In the genomic region with DNA sequence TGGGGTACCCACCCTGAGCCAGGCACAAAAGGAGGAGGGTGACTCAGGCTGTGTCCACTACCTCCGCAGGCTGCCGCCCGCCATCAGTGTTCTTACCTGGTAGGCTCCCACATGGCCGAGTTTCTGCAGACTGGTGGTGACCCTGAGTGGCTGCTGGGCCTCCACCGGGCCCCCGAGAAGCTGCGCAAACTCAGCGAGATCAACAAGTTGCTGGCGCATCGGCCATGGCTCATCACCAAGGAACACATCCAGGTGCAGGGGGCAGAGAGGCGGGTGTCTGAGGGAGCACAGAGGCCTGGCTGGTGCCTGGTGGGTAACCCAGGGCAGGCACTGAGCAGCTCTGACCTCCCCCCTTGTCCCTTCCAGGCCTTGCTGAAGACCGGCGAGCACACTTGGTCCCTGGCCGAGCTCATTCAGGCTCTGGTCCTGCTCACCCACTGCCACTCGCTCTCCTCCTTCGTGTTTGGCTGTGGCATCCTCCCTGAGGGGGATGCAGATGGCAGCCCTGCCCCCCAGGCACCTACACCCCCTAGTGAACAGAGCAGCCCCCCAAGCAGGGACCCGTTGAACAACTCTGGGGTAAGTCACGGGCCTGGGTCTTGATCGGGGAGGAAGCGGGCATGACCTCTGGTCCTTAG, we compare ENCODE assay signal across 26 cellular contexts. TPM values are rescaled to one million over a fixed set of nuclear protein-coding genes. Genes with fewer than 3 reads are reported as not detected.
DNase-seq lines count a peak whose midpoint lies in the region; ATAC-seq, FAIRE-seq and TF ChIP-seq lines count a peak whose summit lies in the region.
"Had no signal": no experiment of that assay in that cellular context is flagged by ENCODE, and none has a peak within 500 bp of the region (broad histone marks: within the 10 kb centered on the region; RNA-seq: fewer than 3 reads in every experiment).

No MANE protein-coding gene starts in this region.

- WGBS in mammary epithelial cell (ENCODE audit: low coverage, missing lambda C conversion rate): 90% methylated on average over 15 of the region's 20 CpGs
- WGBS in K562 (ENCODE audit: insufficient coverage, low coverage, missing lambda C conversion rate): 93% methylated on average over 20 of the region's 20 CpGs
- WGBS in mesenchymal stem cell: 98% methylated on average over 20 of the region's 20 CpGs
- 96 to 97% methylated on average over 20 of the region's 20 CpGs for WGBS in sigmoid colon, 2 donors

- H4K8ac ChIP-seq in mesenchymal stem cell (ENCODE audit: low read length): peak overlapping the region; percentile 46

- dilution Hi-C loops in mammary epithelial cell (cut with HindIII; ENCODE audit: low sequenced_read_pairs): no loop called here

- H4K91ac ChIP-seq in mesenchymal stem cell (ENCODE audit: low read length): no peak overlapping the region

- TF ChIP-seq POLR2A in K562 (conservative IDR thresholded peaks at IDR 0.05) (no peak), sigmoid colon (IDR thresholded peaks at IDR 0.05) (no peak)

- H3K4me1 ChIP-seq in mammary epithelial cell (ENCODE audit: insufficient read depth, low read length) (no peaks in the 10 kb centered on the region), K562 (replicated peaks in 1 of 2; ENCODE audit: control insufficient read depth in 2 of 2, insufficient read depth in 2 of 2, low read length in 2 of 2) (peaks cover 8 to 16% of the 10 kb centered on the region in 2 experiments; a peak in 4 of 5 replicates), mesenchymal stem cell (ENCODE audit: control insufficient read depth, insufficient read depth, low read depth, low read length) (peaks cover 15% of the 10 kb centered on the region), sigmoid colon (no peaks in the 10 kb centered on the region)
- H3K4me1 ChIP-seq: Caco-2, HAP-1 had no signal

- POLR2A ChIA-PET in MCF 10A (lab: Yijun Ruan, JAX): interaction anchor here (0.6 to 1.0 kb wide), 3 partner anchors 9 to 55 kb away, joined by 3 to 6 read pairs (median 4); no protein-coding TSS in a partner anchor
- POLR2A ChIA-PET in K562 (lab: Yijun Ruan, JAX): interaction anchor here (0.6 to 22.4 kb wide), 10 partner anchors 4 to 69 kb away, joined by 3 to 547 read pairs (median 4); partner anchors contain the start of genes ATP5IF1 and SESN2

- H3K27ac ChIP-seq in mammary epithelial cell (ENCODE audit: insufficient read depth, low read depth, low read length) (no peak overlapping the region), K562 (ENCODE audit: extremely low read depth, low read depth, low read length) (no peak overlapping the region), mesenchymal stem cell (ENCODE audit: low read length, poor library complexity, severe bottlenecking) (no peak overlapping the region), sigmoid colon (no peak overlapping the region)
- H3K27ac ChIP-seq: 22Rv1, BLaER1, C4-2B had no signal

- BruUV-seq in MCF 10A (replicated peaks; lab: Mats Ljungman, UMichigan) (TSS peak; percentile 0), mammary epithelial cell (replicated peaks; lab: Mats Ljungman, UMichigan) (no TSS peak), K562 (replicated peaks; lab: Mats Ljungman, UMichigan) (no TSS peak)

- peaks cover 6% of the 10 kb centered on the region for H4K20me1 ChIP-seq in mammary epithelial cell (ENCODE audit: insufficient read depth, low read length)
- peaks cover 11% of the 10 kb centered on the region for H4K20me1 ChIP-seq in K562 (replicated peaks; ENCODE audit: control insufficient read depth, insufficient read depth, low read length)

- no peak for DNase-seq in MCF 10A (ENCODE audit: unreplicated experiment)
- DNase-seq in mammary epithelial cell: no peak
- peak in 2 of 4 experiments; percentile 10 to 16 for DNase-seq in K562 (ENCODE audit: extremely low read depth in 1 of 4, low spot score in 3 of 4)
- DNase-seq in mesenchymal stem cell: no peak
- DNase-seq in sigmoid colon: peak; percentile 57
- no peak for DNase-seq in activated T-cell treated with anti-CD3 and anti-CD28 coated beads, Interleukin-2, amount 50 U/mL, for 1 hour
- no peak for DNase-seq in NCI-H1417 treated with DMSO at 0.1 percent for 48 hours (lab: John Stamatoyannopoulos, UW)
- no peak for DNase-seq in HK-2 (ENCODE audit: unreplicated experiment)
- DNase-seq: Caco-2; CD4-positive, CD25-positive, alpha-beta regulatory T cell; CD8-positive, alpha-beta T cell; DMS 273 treated with DMSO at 0.1 percent for 48 hours; DMS79; EL; GDM1 had no signal

- no peak overlapping the region for H3K23ac ChIP-seq in mesenchymal stem cell (ENCODE audit: low read length in 2 of 2)

- H3K27ac Mint-ChIP-seq in MCF 10A (ENCODE audit: low read depth, unreplicated experiment): no peak overlapping the region
- H3K27ac Mint-ChIP-seq: B cell; CD8-positive, alpha-beta T cell; GM23338 had no signal

- H2AK5ac ChIP-seq in mesenchymal stem cell (ENCODE audit: low read length, severe bottlenecking): no peak overlapping the region

- H3K4me1 Mint-ChIP-seq in MCF 10A (ENCODE audit: insufficient read depth, unreplicated experiment): peaks cover 21% of the 10 kb centered on the region
- H3K4me1 Mint-ChIP-seq: B cell had no signal

- H3K36me3 ChIP-seq in mammary epithelial cell (ENCODE audit: insufficient read depth, low read length) (peaks cover 28% of the 10 kb centered on the region), K562 (ENCODE audit: control insufficient read depth, insufficient read depth, low read length) (peaks cover 75% of the 10 kb centered on the region; the same call in 2 of the 3 replicates), mesenchymal stem cell (ENCODE audit: control insufficient read depth in 1 of 2, insufficient read depth in 2 of 2, low read depth in 1 of 2, low read length in 2 of 2) (peaks cover 64 to 75% of the 10 kb centered on the region in 2 experiments), sigmoid colon (peaks cover 7 to 82% (median 41%) of the 10 kb centered on the region in 4 donors)

- intact Hi-C loops in MCF 10A (cut with micrococcal nuclease) (no loop called here), mammary epithelial cell (cut with micrococcal nuclease) (loop anchor here (2.0 kb wide), 1 partner anchor 24 kb away; no protein-coding TSS in a partner anchor), K562 (cut with micrococcal nuclease) (no loop called here), sigmoid colon (cut with DNase I) (no loop called here)

- peaks cover 39% of the 10 kb centered on the region for H3K79me1 ChIP-seq in mesenchymal stem cell (replicated peaks; ENCODE audit: low read length, poor library complexity, severe bottlenecking)

- H3K27me3 ChIP-seq in mammary epithelial cell (ENCODE audit: insufficient read depth, low read length) (no peaks in the 10 kb centered on the region), K562 (ENCODE audit: control insufficient read depth in 2 of 2, insufficient read depth in 2 of 2, low read length in 2 of 2) (no peaks in the 10 kb centered on the region), mesenchymal stem cell (ENCODE audit: control insufficient read depth in 1 of 2, insufficient read depth in 1 of 2, low read length in 2 of 2) (no peaks in the 10 kb centered on the region), sigmoid colon (no peaks in the 10 kb centered on the region)
- H3K27me3 ChIP-seq: BLaER1 had no signal

- TF ChIP-seq CTCF in MCF 10A (IDR thresholded peaks at IDR 0.05; ENCODE audit: unreplicated experiment) (no peak), mammary epithelial cell (conservative IDR thresholded peaks at IDR 0.05 in 1 of 2, IDR thresholded peaks at IDR 0.05 in 1 of 2; ENCODE audit: extremely low read depth in 1 of 2, insufficient read depth in 1 of 2, low read depth in 1 of 2, low read length in 2 of 2) (no peak), K562 (IDR thresholded peaks at IDR 0.05 in 2 of 3, conservative IDR thresholded peaks at IDR 0.05 in 1 of 3; ENCODE audit: insufficient read depth in 2 of 3, low read depth in 1 of 3, low read length in 3 of 3) (no peak), sigmoid colon (IDR thresholded peaks at IDR 0.05) (no peak)

- CTCF ChIA-PET in MCF 10A (lab: Yijun Ruan, JAX): interaction anchor here (0.8 to 2.2 kb wide), 4 partner anchors 10 to 23 kb away, joined by 3 to 11 read pairs (median 4); no protein-coding TSS in a partner anchor
- CTCF ChIA-PET in mammary epithelial cell (lab: Charles Lee; ENCODE audit: low non-redundant PET): no interaction called here
- CTCF ChIA-PET in K562 (lab: Yijun Ruan, JAX; ENCODE audit: low intra/inter-chr PET ratio): no interaction called here

- H2BK12ac ChIP-seq in mesenchymal stem cell (ENCODE audit: low read length in 2 of 2): peak overlapping the region in 1 of 2 experiments; percentile 31

- H3K14ac ChIP-seq in mesenchymal stem cell (ENCODE audit: low read length in 2 of 2): no peak overlapping the region

- H2BK15ac ChIP-seq in mesenchymal stem cell (ENCODE audit: low read depth, poor library complexity, severe bottlenecking): no peak overlapping the region

- H3K4ac ChIP-seq in mesenchymal stem cell (ENCODE audit: low read depth in 1 of 2, low read length in 2 of 2): no peak overlapping the region

- H3K79me2 ChIP-seq in mammary epithelial cell (ENCODE audit: insufficient read depth, low read length) (peaks cover 67% of the 10 kb centered on the region), K562 (ENCODE audit: control insufficient read depth, insufficient read depth, low read length) (peaks cover 27% of the 10 kb centered on the region)

- H3K9ac ChIP-seq in mammary epithelial cell (ENCODE audit: insufficient read depth, low read length): no peak overlapping the region
- H3K9ac ChIP-seq in K562 (ENCODE audit: insufficient read depth in 1 of 2, low read depth in 2 of 2, low read length in 2 of 2): peak overlapping the region in 1 of 2 experiments; percentile 73; a peak in 1 of 4 replicates
- H3K9ac ChIP-seq in mesenchymal stem cell (ENCODE audit: low read length): no peak overlapping the region
- H3K9ac ChIP-seq: BLaER1 had no signal

- H2AFZ ChIP-seq in mammary epithelial cell (ENCODE audit: low read depth, low read length): no peak overlapping the region
- H2AFZ ChIP-seq in K562 (ENCODE audit: low read depth, low read length): no peak overlapping the region
- no peak overlapping the region for H2AFZ ChIP-seq in mesenchymal stem cell (ENCODE audit: low read depth, low read length)
- H2AFZ ChIP-seq: GM23338 had no signal

- no peaks in the 10 kb centered on the region for H3K9me1 ChIP-seq in K562 (ENCODE audit: control insufficient read depth, insufficient read depth, low read length)

- in situ Hi-C loops in mammary epithelial cell (cut with MboI; ENCODE audit: low sequenced_read_pairs in 2 of 2) (no loop called here), K562 (cut with MboI) (no loop called here)

- H3K36me3 Mint-ChIP-seq in MCF 10A (ENCODE audit: insufficient read depth, unreplicated experiment): peaks cover 85% of the 10 kb centered on the region

- H3K9me3 Mint-ChIP-seq in MCF 10A (ENCODE audit: unreplicated experiment): no peaks in the 10 kb centered on the region
- H3K9me3 Mint-ChIP-seq: CD4-positive, CD25-positive, alpha-beta regulatory T cell; CD8-positive, alpha-beta T cell; GM23338 had no signal

- TF ChIP-seq EP300 in K562 (IDR thresholded peaks at IDR 0.05; ENCODE audit: low read length) (no peak), sigmoid colon (IDR thresholded peaks at IDR 0.05) (no peak)

- no peak overlapping the region for H3K4me3 Mint-ChIP-seq in MCF 10A (ENCODE audit: unreplicated experiment)
- H3K4me3 Mint-ChIP-seq: B cell; CD4-positive, CD25-positive, alpha-beta regulatory T cell; CD8-positive, alpha-beta T cell; GM23338 had no signal

- H3K18ac ChIP-seq in mesenchymal stem cell (ENCODE audit: low read depth in 1 of 2, low read length in 2 of 2): no peak overlapping the region

- FAIRE-seq in K562 (lab: Jason Lieb, UNC): no peak
- FAIRE-seq: A204.1, D721Med, GM12878, GM19239, H54 had no signal

- H2BK5ac ChIP-seq in mesenchymal stem cell (ENCODE audit: low read depth, low read length, poor library complexity, severe bottlenecking): no peak overlapping the region

- H3K4me3 ChIP-seq in mammary epithelial cell (replicated peaks in 1 of 3; ENCODE audit: insufficient read depth in 1 of 3, low read depth in 2 of 3, low read length in 3 of 3): no peak overlapping the region
- no peak overlapping the region for H3K4me3 ChIP-seq in K562
- H3K4me3 ChIP-seq in mesenchymal stem cell (ENCODE audit: insufficient read depth in 1 of 2, low read depth in 1 of 2, low read length in 2 of 2): peak overlapping the region in 1 of 2 experiments; percentile 16
- H3K4me3 ChIP-seq in sigmoid colon: no peak overlapping the region
- H3K4me3 ChIP-seq: BLaER1, GM12878, GM23338, HAP-1 had no signal

- no peak overlapping the region for H3K4me2 ChIP-seq in mammary epithelial cell (ENCODE audit: insufficient read depth, low read depth, low read length)
- H3K4me2 ChIP-seq in K562 (ENCODE audit: insufficient read depth, low read length): no peak overlapping the region
- no peak overlapping the region for H3K4me2 ChIP-seq in mesenchymal stem cell (ENCODE audit: low read length, poor library complexity, severe bottlenecking)
- H3K4me2 ChIP-seq: BLaER1, GM23338 had no signal

- H3K9me3 ChIP-seq in mammary epithelial cell (replicated peaks; ENCODE audit: insufficient read depth, low read length): no peaks in the 10 kb centered on the region
- no peaks in the 10 kb centered on the region for H3K9me3 ChIP-seq in K562 (replicated peaks; ENCODE audit: control insufficient read depth, insufficient read depth, low read depth, low read length)
- no peaks in the 10 kb centered on the region for H3K9me3 ChIP-seq in mesenchymal stem cell (ENCODE audit: control insufficient read depth, low read length)
- no peaks in the 10 kb centered on the region for H3K9me3 ChIP-seq in sigmoid colon
- H3K9me3 ChIP-seq: BLaER1, Caco-2, HAP-1 had no signal

- no peaks in the 10 kb centered on the region for H3K27me3 Mint-ChIP-seq in MCF 10A (ENCODE audit: insufficient read depth, unreplicated experiment)
- H3K27me3 Mint-ChIP-seq: B cell; CD4-positive, CD25-positive, alpha-beta regulatory T cell had no signal

- no peak for ATAC-seq in K562
- ATAC-seq: CD8-positive, alpha-beta T cell; GM12878; GM23338 had no signal

- H2BK120ac ChIP-seq in mesenchymal stem cell (ENCODE audit: low read depth, low read length): no peak overlapping the region

- TF ChIP-seq RAD21 in K562 (CRISPR knock-in tag; conservative IDR thresholded peaks at IDR 0.05 in 1 of 2, IDR thresholded peaks at IDR 0.05 in 1 of 2): no peak

RNA-seq across cellular contexts. Expression of gene SESN2, which starts 13.0 kb away (rescaled TPM):
- 106 and 118 TPM in 2 replicates for total RNA-seq in MCF 10A (2022)
- 10 to 100 TPM; 83.0 to 98.5 TPM for total RNA-seq in mammary epithelial cell
- 21.5 TPM for polyA plus RNA-seq in mammary epithelial cell
- polyA minus RNA-seq in mammary epithelial cell: 23.6 TPM
- 14.6 and 34.6 TPM in 2 replicates for total RNA-seq in K562 (2011; cell fraction: chromatin; rRNA removed; ENCODE audit: low replicate concordance)
- 26.1 and 26.2 TPM in 2 replicates for total RNA-seq in K562 (2011; cell fraction: nucleolus; rRNA removed)
- total RNA-seq in K562 (2011; cell fraction: nucleoplasm; rRNA removed): 23.4 and 26.2 TPM in 2 replicates
- total RNA-seq in K562 (2014; rRNA removed): 54.4 and 55.3 TPM in 2 replicates
- 16.8 and 16.9 TPM in 2 replicates for total RNA-seq in K562 (2014; rRNA removed; fragmentation: Illumina TruSeq; extraction: Trizol)
- 9.4 and 10.0 TPM in 2 replicates for total RNA-seq in K562 (2015; rRNA removed; fragmentation: Illumina TruSeq; extraction: Trizol)
- 61.1 and 71.3 TPM in 2 replicates for total RNA-seq in K562 (2021)
- 15.4 and 34.4 TPM in 2 replicates for polyA plus RNA-seq in K562 (2011; rRNA removed)
- 28.3 and 29.9 TPM in 2 replicates for polyA plus RNA-seq in K562 (2011; cell fraction: cytosol; rRNA removed)
- polyA plus RNA-seq in K562 (2011; cell fraction: nucleus; rRNA removed): 26.7 and 31.1 TPM in 2 replicates
- 24.3 and 118 TPM in 2 replicates for polyA plus RNA-seq in K562 (2012)
- polyA plus RNA-seq in K562 (2014; fragmentation: Illumina TruSeq; extraction: Trizol): 47.6 and 61.0 TPM in 2 replicates
- polyA plus RNA-seq in K562 (2014; fragmentation: Nextera tagmentation; extraction: Ambion mirVana): 1 to 10 TPM; 3.7 to 5.4 TPM
- 40.8 and 47.3 TPM in 2 replicates for polyA plus RNA-seq in K562 (2014; rRNA removed)
- 13.4 and 14.9 TPM in 2 replicates for polyA minus RNA-seq in K562 (2011; rRNA and poly(A)+ RNA removed)
- 15.4 and 28.6 TPM in 2 replicates for polyA minus RNA-seq in K562 (2011; cell fraction: cytosol; rRNA and poly(A)+ RNA removed)
- polyA minus RNA-seq in K562 (2011; cell fraction: nucleus; rRNA and poly(A)+ RNA removed): 6.6 and 11.0 TPM in 2 replicates
- polyA plus RNA-seq in mesenchymal stem cell (2013, experiment 1 of 2): 29.9 TPM
- polyA plus RNA-seq in mesenchymal stem cell (2013, experiment 2 of 2): 29.1 TPM
- 1 to 10 TPM; 4.9 to 6.3 (median 5.9) TPM for total RNA-seq in sigmoid colon
- 10 to 100 TPM; 12.9 to 36.5 (median 16.8) TPM for polyA plus RNA-seq in sigmoid colon

RNA-seq across cellular contexts. Expression of gene ATP5IF1, which starts 36.4 kb away (rescaled TPM):
- total RNA-seq in MCF 10A (2022) (214 and 232 TPM in 2 replicates), mammary epithelial cell (100 to 1,000 TPM; 114 to 244 TPM), K562 (2014; rRNA removed) (1,281 and 1,288 TPM in 2 replicates), K562 (2014; rRNA removed; fragmentation: Illumina TruSeq; extraction: Trizol) (303 and 353 TPM in 2 replicates), K562 (2015; rRNA removed; fragmentation: Illumina TruSeq; extraction: Trizol) (425 and 445 TPM in 2 replicates), K562 (2021) (380 and 403 TPM in 2 replicates), sigmoid colon (100 to 1,000 TPM; 167 to 260 (median 205) TPM)
- polyA plus RNA-seq in mammary epithelial cell (399 TPM), K562 (2011; rRNA removed) (343 and 388 TPM in 2 replicates), K562 (2014; fragmentation: Illumina TruSeq; extraction: Trizol) (338 and 607 TPM in 2 replicates), K562 (2014; fragmentation: Nextera tagmentation; extraction: Ambion mirVana) (100 to 1,000 TPM; 292 to 545 TPM), K562 (2014; rRNA removed) (1,422 and 1,500 TPM in 2 replicates), sigmoid colon (1,000 to 10,000 TPM in 1 of 3 donors, 100 to 1,000 TPM in 2; 663 to 1,120 (median 759) TPM)
- 24.8 TPM for polyA minus RNA-seq in mammary epithelial cell
- 48.2 and 59.7 TPM in 2 replicates for total RNA-seq in K562 (2011; cell fraction: chromatin; rRNA removed; ENCODE audit: low replicate concordance)
- 75.0 and 82.2 TPM in 2 replicates for total RNA-seq in K562 (2011; cell fraction: nucleolus; rRNA removed)
- total RNA-seq in K562 (2011; cell fraction: nucleoplasm; rRNA removed): 110 and 124 TPM in 2 replicates
- polyA plus RNA-seq in K562 (2011; cell fraction: cytosol; rRNA removed): 299 and 407 TPM in 2 replicates
- 273 and 321 TPM in 2 replicates for polyA plus RNA-seq in K562 (2011; cell fraction: nucleus; rRNA removed)
- 405 and 915 TPM in 2 replicates for polyA plus RNA-seq in K562 (2012)
- 92.2 and 94.1 TPM in 2 replicates for polyA minus RNA-seq in K562 (2011; rRNA and poly(A)+ RNA removed)
- 78.4 and 106 TPM in 2 replicates for polyA minus RNA-seq in K562 (2011; cell fraction: cytosol; rRNA and poly(A)+ RNA removed)
- polyA minus RNA-seq in K562 (2011; cell fraction: nucleus; rRNA and poly(A)+ RNA removed): 40.0 and 57.4 TPM in 2 replicates
- polyA plus RNA-seq in mesenchymal stem cell (2013, experiment 1 of 2): 410 TPM
- 423 TPM for polyA plus RNA-seq in mesenchymal stem cell (2013, experiment 2 of 2)

RNA-seq across cellular contexts. Expression of gene DNAJC8, which starts 39.5 kb away (rescaled TPM):
- 59.6 and 60.0 TPM in 2 replicates for total RNA-seq in MCF 10A (2022)
- 10 to 100 TPM; 36.0 to 68.9 TPM for total RNA-seq in mammary epithelial cell
- polyA plus RNA-seq in mammary epithelial cell: 55.0 TPM
- 24.7 TPM for polyA minus RNA-seq in mammary epithelial cell
- total RNA-seq in K562 (2011; cell fraction: chromatin; rRNA removed; ENCODE audit: low replicate concordance): 32.8 and 70.6 TPM in 2 replicates
- total RNA-seq in K562 (2011; cell fraction: nucleolus; rRNA removed): 23.7 and 23.8 TPM in 2 replicates
- total RNA-seq in K562 (2011; cell fraction: nucleoplasm; rRNA removed): 45.8 and 58.7 TPM in 2 replicates
- total RNA-seq in K562 (2014; rRNA removed): 132 and 186 TPM in 2 replicates
- 209 and 236 TPM in 2 replicates for total RNA-seq in K562 (2014; rRNA removed; fragmentation: Illumina TruSeq; extraction: Trizol)
- total RNA-seq in K562 (2015; rRNA removed; fragmentation: Illumina TruSeq; extraction: Trizol): 220 and 230 TPM in 2 replicates
- total RNA-seq in K562 (2021): 143 and 153 TPM in 2 replicates
- polyA plus RNA-seq in K562 (2011; rRNA removed): 150 and 176 TPM in 2 replicates
- polyA plus RNA-seq in K562 (2011; cell fraction: cytosol; rRNA removed): 82.1 and 115 TPM in 2 replicates
- polyA plus RNA-seq in K562 (2011; cell fraction: nucleus; rRNA removed): 52.7 and 76.2 TPM in 2 replicates
- polyA plus RNA-seq in K562 (2012): 151 and 153 TPM in 2 replicates
- 279 and 343 TPM in 2 replicates for polyA plus RNA-seq in K562 (2014; fragmentation: Illumina TruSeq; extraction: Trizol)
- polyA plus RNA-seq in K562 (2014; fragmentation: Nextera tagmentation; extraction: Ambion mirVana): 100 to 1,000 TPM; 264 to 508 TPM
- polyA plus RNA-seq in K562 (2014; rRNA removed): 180 and 202 TPM in 2 replicates
- 63.9 and 71.8 TPM in 2 replicates for polyA minus RNA-seq in K562 (2011; rRNA and poly(A)+ RNA removed)
- polyA minus RNA-seq in K562 (2011; cell fraction: cytosol; rRNA and poly(A)+ RNA removed): 25.2 and 30.5 TPM in 2 replicates
- polyA minus RNA-seq in K562 (2011; cell fraction: nucleus; rRNA and poly(A)+ RNA removed): 11.4 and 23.2 TPM in 2 replicates
- polyA plus RNA-seq in mesenchymal stem cell (2013, experiment 1 of 2): 128 TPM
- 125 TPM for polyA plus RNA-seq in mesenchymal stem cell (2013, experiment 2 of 2)
- total RNA-seq in sigmoid colon: 10 to 100 TPM; 87.8 to 94.3 (median 94.2) TPM
- 10 to 100 TPM; 64.5 to 79.3 (median 73.2) TPM for polyA plus RNA-seq in sigmoid colon

RNA-seq across cellular contexts. Expression of gene MED18, which starts 56.5 kb away (rescaled TPM):
- total RNA-seq in MCF 10A (2022) (19.0 and 22.9 TPM in 2 replicates), mammary epithelial cell (10 to 100 TPM; 15.1 to 16.7 TPM), K562 (2014; rRNA removed) (22.7 and 23.8 TPM in 2 replicates), K562 (2014; rRNA removed; fragmentation: Illumina TruSeq; extraction: Trizol) (21.1 and 22.0 TPM in 2 replicates), K562 (2015; rRNA removed; fragmentation: Illumina TruSeq; extraction: Trizol) (24.1 and 24.5 TPM in 2 replicates), K562 (2021) (19.1 and 21.0 TPM in 2 replicates), sigmoid colon (10 to 100 TPM in 3 of 4 donors, 1 to 10 TPM in 1; 5.2 to 21.6 (median 12.7) TPM)
- polyA plus RNA-seq in mammary epithelial cell (21.5 TPM), K562 (2011; rRNA removed) (28.9 and 33.2 TPM in 2 replicates), K562 (2014; fragmentation: Illumina TruSeq; extraction: Trizol) (23.8 and 25.5 TPM in 2 replicates), K562 (2014; fragmentation: Nextera tagmentation; extraction: Ambion mirVana) (10 to 100 TPM; 38.6 to 50.6 TPM), K562 (2014; rRNA removed) (15.2 and 16.9 TPM in 2 replicates), sigmoid colon (10 to 100 TPM; 16.2 to 31.8 (median 31.0) TPM)
- polyA minus RNA-seq in mammary epithelial cell: 89.2 TPM
- 16.8 and 18.9 TPM in 2 replicates for total RNA-seq in K562 (2011; cell fraction: chromatin; rRNA removed; ENCODE audit: low replicate concordance)
- 19.2 and 20.0 TPM in 2 replicates for total RNA-seq in K562 (2011; cell fraction: nucleolus; rRNA removed)
- total RNA-seq in K562 (2011; cell fraction: nucleoplasm; rRNA removed): 25.3 and 28.1 TPM in 2 replicates
- polyA plus RNA-seq in K562 (2011; cell fraction: cytosol; rRNA removed): 38.5 and 46.2 TPM in 2 replicates
- polyA plus RNA-seq in K562 (2011; cell fraction: nucleus; rRNA removed): 24.2 and 34.9 TPM in 2 replicates
- 25.0 and 32.1 TPM in 2 replicates for polyA plus RNA-seq in K562 (2012)
- polyA minus RNA-seq in K562 (2011; rRNA and poly(A)+ RNA removed): 88.8 and 95.6 TPM in 2 replicates
- polyA minus RNA-seq in K562 (2011; cell fraction: cytosol; rRNA and poly(A)+ RNA removed): 22.8 and 25.4 TPM in 2 replicates
- 7.9 and 17.3 TPM in 2 replicates for polyA minus RNA-seq in K562 (2011; cell fraction: nucleus; rRNA and poly(A)+ RNA removed)
- polyA plus RNA-seq in mesenchymal stem cell (2013, experiment 1 of 2): 7.1 TPM
- 6.7 TPM for polyA plus RNA-seq in mesenchymal stem cell (2013, experiment 2 of 2)
